In the genomic region with DNA sequence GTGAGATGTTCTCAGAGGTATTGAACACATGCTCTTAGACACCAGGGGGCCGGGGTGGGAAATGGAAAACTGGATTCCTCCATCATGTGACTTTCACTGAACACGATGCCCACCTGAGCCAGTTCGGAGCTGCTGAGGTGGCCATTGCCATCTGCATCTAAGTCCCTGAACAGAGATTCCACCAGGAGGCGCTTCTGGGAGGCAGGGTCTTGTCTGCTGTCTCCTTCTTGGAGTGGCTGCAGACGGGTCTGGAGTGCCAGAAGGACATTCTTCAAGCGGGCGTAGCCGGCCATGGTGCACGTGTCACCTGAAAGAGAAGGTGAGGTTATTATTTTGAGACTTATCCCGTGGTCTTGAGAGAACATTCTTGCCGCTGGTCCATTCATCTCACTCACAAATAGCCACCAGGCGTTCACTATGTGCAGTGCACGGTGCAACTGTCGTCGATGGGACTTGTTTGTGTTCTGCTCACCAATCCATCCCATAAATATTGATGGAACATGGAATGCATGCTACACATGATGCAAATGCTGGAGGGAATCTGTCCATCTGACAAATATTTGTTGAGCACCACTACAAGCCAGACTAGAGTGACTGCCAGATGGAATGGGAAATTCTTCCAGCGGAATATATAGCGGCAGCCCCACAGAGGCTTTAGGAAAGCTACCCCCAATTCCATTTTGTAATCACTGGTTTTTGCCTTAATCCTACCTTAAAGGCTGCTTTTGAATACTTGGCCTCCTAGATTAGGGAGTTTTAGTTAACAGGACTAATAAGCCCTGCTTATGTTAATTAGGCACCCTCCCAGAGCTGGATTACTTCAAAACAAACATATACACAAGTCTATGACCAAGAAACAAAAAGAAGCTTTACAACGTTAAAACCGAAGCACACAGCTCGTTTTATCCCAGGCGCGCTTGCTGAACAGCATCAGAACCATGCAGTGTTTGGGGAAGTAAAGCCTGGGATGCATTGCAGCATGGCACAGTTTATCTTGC, we compare ENCODE assay signal across 1 cellular context.
TF ChIP-seq lines count a peak whose summit lies in the region.

No MANE protein-coding gene starts in this region.

TF ChIP-seq in GM23338, 12 proteins besides CTCF, POLR2A, EP300 and RAD21 (continued from another document):
- no peak for TF ChIP-seq EZH2 (IDR thresholded peaks at IDR 0.05; ENCODE audit: low read depth, unreplicated experiment)
- TF ChIP-seq POLR2AphosphoS5 (IDR thresholded peaks at IDR 0.05; ENCODE audit: low read depth): no peak
- no peak for TF ChIP-seq CREB1 (CRISPR knock-in tag; IDR thresholded peaks at IDR 0.05; ENCODE audit: low read depth)
- TF ChIP-seq, protein P1, sequence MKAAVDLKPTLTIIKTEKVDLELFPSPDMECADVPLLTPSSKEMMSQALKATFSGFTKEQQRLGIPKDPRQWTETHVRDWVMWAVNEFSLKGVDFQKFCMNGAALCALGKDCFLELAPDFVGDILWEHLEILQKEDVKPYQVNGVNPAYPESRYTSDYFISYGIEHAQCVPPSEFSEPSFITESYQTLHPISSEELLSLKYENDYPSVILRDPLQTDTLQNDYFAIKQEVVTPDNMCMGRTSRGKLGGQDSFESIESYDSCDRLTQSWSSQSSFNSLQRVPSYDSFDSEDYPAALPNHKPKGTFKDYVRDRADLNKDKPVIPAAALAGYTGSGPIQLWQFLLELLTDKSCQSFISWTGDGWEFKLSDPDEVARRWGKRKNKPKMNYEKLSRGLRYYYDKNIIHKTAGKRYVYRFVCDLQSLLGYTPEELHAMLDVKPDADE (IDR thresholded peaks at IDR 0.05): no peak
- no peak for TF ChIP-seq EZH2phosphoT487 (IDR thresholded peaks at IDR 0.05; ENCODE audit: unreplicated experiment)
- TF ChIP-seq NANOG (IDR thresholded peaks at IDR 0.05; ENCODE audit: borderline replicate concordance): no peak
- no peak for TF ChIP-seq ZNF114 (CRISPR knock-in tag; IDR thresholded peaks at IDR 0.05)
- TF ChIP-seq, protein P2, sequence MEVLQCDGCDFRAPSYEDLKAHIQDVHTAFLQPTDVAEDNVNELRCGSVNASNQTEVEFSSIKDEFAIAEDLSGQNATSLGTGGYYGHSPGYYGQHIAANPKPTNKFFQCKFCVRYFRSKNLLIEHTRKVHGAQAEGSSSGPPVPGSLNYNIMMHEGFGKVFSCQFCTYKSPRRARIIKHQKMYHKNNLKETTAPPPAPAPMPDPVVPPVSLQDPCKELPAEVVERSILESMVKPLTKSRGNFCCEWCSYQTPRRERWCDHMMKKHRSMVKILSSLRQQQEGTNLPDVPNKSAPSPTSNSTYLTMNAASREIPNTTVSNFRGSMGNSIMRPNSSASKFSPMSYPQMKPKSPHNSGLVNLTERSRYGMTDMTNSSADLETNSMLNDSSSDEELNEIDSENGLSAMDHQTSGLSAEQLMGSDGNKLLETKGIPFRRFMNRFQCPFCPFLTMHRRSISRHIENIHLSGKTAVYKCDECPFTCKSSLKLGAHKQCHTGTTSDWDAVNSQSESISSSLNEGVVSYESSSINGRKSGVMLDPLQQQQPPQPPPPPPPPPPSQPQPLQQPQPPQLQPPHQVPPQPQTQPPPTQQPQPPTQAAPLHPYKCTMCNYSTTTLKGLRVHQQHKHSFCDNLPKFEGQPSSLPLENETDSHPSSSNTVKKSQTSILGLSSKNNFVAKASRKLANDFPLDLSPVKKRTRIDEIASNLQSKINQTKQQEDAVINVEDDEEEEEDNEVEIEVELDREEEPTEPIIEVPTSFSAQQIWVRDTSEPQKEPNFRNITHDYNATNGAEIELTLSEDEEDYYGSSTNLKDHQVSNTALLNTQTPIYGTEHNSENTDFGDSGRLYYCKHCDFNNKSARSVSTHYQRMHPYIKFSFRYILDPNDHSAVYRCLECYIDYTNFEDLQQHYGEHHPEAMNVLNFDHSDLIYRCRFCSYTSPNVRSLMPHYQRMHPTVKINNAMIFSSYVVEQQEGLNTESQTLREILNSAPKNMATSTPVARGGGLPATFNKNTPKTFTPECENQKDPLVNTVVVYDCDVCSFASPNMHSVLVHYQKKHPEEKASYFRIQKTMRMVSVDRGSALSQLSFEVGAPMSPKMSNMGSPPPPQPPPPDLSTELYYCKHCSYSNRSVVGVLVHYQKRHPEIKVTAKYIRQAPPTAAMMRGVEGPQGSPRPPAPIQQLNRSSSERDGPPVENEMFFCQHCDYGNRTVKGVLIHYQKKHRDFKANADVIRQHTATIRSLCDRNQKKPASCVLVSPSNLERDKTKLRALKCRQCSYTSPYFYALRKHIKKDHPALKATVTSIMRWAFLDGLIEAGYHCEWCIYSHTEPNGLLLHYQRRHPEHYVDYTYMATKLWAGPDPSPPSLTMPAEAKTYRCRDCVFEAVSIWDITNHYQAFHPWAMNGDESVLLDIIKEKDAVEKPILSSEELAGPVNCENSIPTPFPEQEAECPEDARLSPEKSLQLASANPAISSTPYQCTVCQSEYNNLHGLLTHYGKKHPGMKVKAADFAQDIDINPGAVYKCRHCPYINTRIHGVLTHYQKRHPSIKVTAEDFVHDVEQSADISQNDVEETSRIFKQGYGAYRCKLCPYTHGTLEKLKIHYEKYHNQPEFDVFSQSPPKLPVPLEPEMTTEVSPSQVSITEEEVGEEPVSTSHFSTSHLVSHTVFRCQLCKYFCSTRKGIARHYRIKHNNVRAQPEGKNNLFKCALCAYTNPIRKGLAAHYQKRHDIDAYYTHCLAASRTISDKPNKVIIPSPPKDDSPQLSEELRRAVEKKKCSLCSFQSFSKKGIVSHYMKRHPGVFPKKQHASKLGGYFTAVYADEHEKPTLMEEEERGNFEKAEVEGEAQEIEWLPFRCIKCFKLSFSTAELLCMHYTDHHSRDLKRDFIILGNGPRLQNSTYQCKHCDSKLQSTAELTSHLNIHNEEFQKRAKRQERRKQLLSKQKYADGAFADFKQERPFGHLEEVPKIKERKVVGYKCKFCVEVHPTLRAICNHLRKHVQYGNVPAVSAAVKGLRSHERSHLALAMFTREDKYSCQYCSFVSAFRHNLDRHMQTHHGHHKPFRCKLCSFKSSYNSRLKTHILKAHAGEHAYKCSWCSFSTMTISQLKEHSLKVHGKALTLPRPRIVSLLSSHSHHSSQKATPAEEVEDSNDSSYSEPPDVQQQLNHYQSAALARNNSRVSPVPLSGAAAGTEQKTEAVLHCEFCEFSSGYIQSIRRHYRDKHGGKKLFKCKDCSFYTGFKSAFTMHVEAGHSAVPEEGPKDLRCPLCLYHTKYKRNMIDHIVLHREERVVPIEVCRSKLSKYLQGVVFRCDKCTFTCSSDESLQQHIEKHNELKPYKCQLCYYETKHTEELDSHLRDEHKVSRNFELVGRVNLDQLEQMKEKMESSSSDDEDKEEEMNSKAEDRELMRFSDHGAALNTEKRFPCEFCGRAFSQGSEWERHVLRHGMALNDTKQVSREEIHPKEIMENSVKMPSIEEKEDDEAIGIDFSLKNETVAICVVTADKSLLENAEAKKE (CRISPR knock-in tag; IDR thresholded peaks at IDR 0.05): no peak
